In genomic region chr11:61888590-61888989, GRCh38 we compare ENCODE assay signal across 15 cellular contexts. TPM values are rescaled to one million over a fixed set of nuclear protein-coding genes. Genes with fewer than 3 reads are reported as not detected.
A peak's percentile ranks its signal among the peaks of the same experiment; 100 is the strongest.
DNase-seq lines count a peak whose midpoint lies in the region; ATAC-seq lines count a peak whose summit lies in the region.
"Had no signal": no experiment of that assay in that cellular context is flagged by ENCODE, and none has a peak within 500 bp of the region (broad histone marks: within the 10 kb centered on the region; RNA-seq: fewer than 3 reads in every experiment).

No MANE protein-coding gene starts in this region.

- ATAC-seq in right cardiac atrium (no peak), Right ventricle myocardium inferior (no peak), GM18909 (IDR thresholded peaks at IDR 0.05; ENCODE audit: poor library complexity, unreplicated experiment) (no peak), GM19351 (IDR thresholded peaks at IDR 0.05; ENCODE audit: unreplicated experiment) (no peak)
- ATAC-seq: natural killer cell had no signal

- H3K27me3 ChIP-seq in right cardiac atrium (ENCODE audit: control insufficient read depth, insufficient read depth) (no peaks in the 10 kb centered on the region), rectal smooth muscle tissue (ENCODE audit: control insufficient read depth, insufficient read depth, low read length) (no peaks in the 10 kb centered on the region)

- no peaks in the 10 kb centered on the region for H3K36me3 ChIP-seq in rectal smooth muscle tissue (ENCODE audit: control insufficient read depth, insufficient read depth, low read length)

- WGBS in right cardiac atrium = 85% methylated on average over 12 of the region's 12 CpGs

- DNase-seq in right cardiac atrium = no peak
- no peak for DNase-seq in Right ventricle myocardium inferior (ENCODE audit: missing footprints)
- no peak for DNase-seq in epithelial cell of prostate (ENCODE audit: low read depth, low spot score)
- DNase-seq in Kasumi-1 (lab: John Stamatoyannopoulos, UW) = no peak
- DNase-seq in NCI-H2227 (lab: John Stamatoyannopoulos, UW; ENCODE audit: unreplicated experiment) = no peak
- DNase-seq: activated CD4-positive, alpha-beta T cell treated with anti-CD3 and anti-CD28 coated beads, Interleukin-2, amount 10 ng/mL, durations not matched to agents 7 days and 5 days; cortex of kidney; erythroblast; Karpas-422; natural killer cell; NCI-H1436 treated with DMSO at 0.1 percent for 48 hours; stimulated activated naive CD4-positive, alpha-beta T cell treated with Interleukin-2 at 50 U/mL for 16 hours had no signal

- intact Hi-C loops in right cardiac atrium (cut with DNase I) = loop anchor here in 1 of 4 donors (5.0 kb wide), 1 partner anchor 96 kb away; the partner anchor contains the start of genes FEN1 and TMEM258
- intact Hi-C loops in Right ventricle myocardium inferior (cut with DNase I) = loop anchor here (2.0 kb wide), 1 partner anchor 14 kb away; no protein-coding TSS in a partner anchor

- no peaks in the 10 kb centered on the region for H3K9me3 ChIP-seq in right cardiac atrium (ENCODE audit: control insufficient read depth, low read length)

- H3K4me3 ChIP-seq in right cardiac atrium (ENCODE audit: low read length) (no peak overlapping the region), rectal smooth muscle tissue (ENCODE audit: low read length) (peak overlapping the region; percentile 34)

- H3K9ac ChIP-seq in rectal smooth muscle tissue (ENCODE audit: low read length) = no peak overlapping the region

- H3K27ac ChIP-seq in right cardiac atrium (ENCODE audit: low read length) (peak overlapping the region; percentile 89), epithelial cell of prostate (peak overlapping the region; percentile 72), rectal smooth muscle tissue (ENCODE audit: low read depth, low read length) (peak overlapping the region; percentile 65)

- H3K4me1 ChIP-seq in right cardiac atrium (ENCODE audit: control insufficient read depth, insufficient read depth, low read length) = peaks cover 12% of the 10 kb centered on the region
- peaks cover 16% of the 10 kb centered on the region for H3K4me1 ChIP-seq in rectal smooth muscle tissue (ENCODE audit: control insufficient read depth, insufficient read depth, low read length)

RNA-seq across cellular contexts. Expression of gene FADS3, which starts 2.8 kb away (rescaled TPM):
- total RNA-seq in right cardiac atrium = 10 to 100 TPM; 37.5 to 50.1 (median 42.5) TPM
- 43.1 TPM for polyA plus RNA-seq in right cardiac atrium
- total RNA-seq in Right ventricle myocardium inferior = 113 TPM

RNA-seq across cellular contexts. Expression of gene RAB3IL1, which starts 28.8 kb away (rescaled TPM):
- total RNA-seq in right cardiac atrium (10 to 100 TPM; 12.0 to 18.9 (median 14.9) TPM), Right ventricle myocardium inferior (14.0 TPM)
- 9.7 TPM for polyA plus RNA-seq in right cardiac atrium
- total RNA-seq: activated CD4-positive, alpha-beta T cell treated with anti-CD3 and anti-CD28 coated beads, Interleukin-2, amount 10 ng/mL, durations not matched to agents 7 days and 5 days; natural killer cell had no signal
